Comparison of ENCODE assay signal across 14 cellular contexts in genomic region chr1:67058242-67058641, GRCh38. TPM values are rescaled to one million over a fixed set of nuclear protein-coding genes. Genes with fewer than 3 reads are reported as not detected.
DNase-seq lines count a peak whose midpoint lies in the region; ATAC-seq and TF ChIP-seq lines count a peak whose summit lies in the region.
"Had no signal": no experiment of that assay in that cellular context is flagged by ENCODE, and none has a peak within 500 bp of the region (broad histone marks: within the 10 kb centered on the region; RNA-seq: fewer than 3 reads in every experiment).

No MANE protein-coding gene starts in this region.

- TF ChIP-seq CTCF in neural crest cell (conservative IDR thresholded peaks at IDR 0.05) = no peak

- no peaks in the 10 kb centered on the region for H3K9me3 ChIP-seq in T-helper 17 cell (ENCODE audit: control insufficient read depth, low read length, poor library complexity, severe bottlenecking)
- H3K9me3 ChIP-seq: HAP-1 had no signal

- CTCF ChIA-PET in activated naive CD4-positive, alpha-beta T cell treated with anti-CD3 and anti-CD28 coated beads, Interleukin-2, amount 10 ng/mL, durations not matched to agents 7 days and 5 days (lab: Charles Lee) = interaction anchor here (0.6 kb wide), 1 partner anchor 12 kb away, joined by 3 read pairs; no protein-coding TSS in a partner anchor

- H3K9me3 Mint-ChIP-seq in neural crest cell = no peaks in the 10 kb centered on the region
- no peaks in the 10 kb centered on the region for H3K9me3 Mint-ChIP-seq in activated naive CD4-positive, alpha-beta T cell treated with anti-CD3 and anti-CD28 coated beads, Interleukin-2, amount 10 ng/mL, durations not matched to agents 7 days and 5 days

- no peak for ATAC-seq in T-helper 17 cell
- ATAC-seq: GM12878 had no signal

- H3K27ac Mint-ChIP-seq in neural crest cell (ENCODE audit: unreplicated experiment) (no peak overlapping the region), T-helper 17 cell (no peak overlapping the region)
- H3K27ac Mint-ChIP-seq in activated naive CD4-positive, alpha-beta T cell treated with anti-CD3 and anti-CD28 coated beads, Interleukin-2, amount 10 ng/mL, durations not matched to agents 7 days and 5 days = no peak overlapping the region

- H3K27me3 Mint-ChIP-seq in neural crest cell (ENCODE audit: low read depth) = no peaks in the 10 kb centered on the region
- peaks cover 4% of the 10 kb centered on the region for H3K27me3 Mint-ChIP-seq in activated naive CD4-positive, alpha-beta T cell treated with anti-CD3 and anti-CD28 coated beads, Interleukin-2, amount 10 ng/mL, durations not matched to agents 7 days and 5 days
- H3K27me3 Mint-ChIP-seq in T-helper 17 cell = peaks cover 14% of the 10 kb centered on the region

- H3K4me3 Mint-ChIP-seq in neural crest cell (peak overlapping the region; percentile 4), T-helper 17 cell (no peak overlapping the region)
- no peak overlapping the region for H3K4me3 Mint-ChIP-seq in activated naive CD4-positive, alpha-beta T cell treated with anti-CD3 and anti-CD28 coated beads, Interleukin-2, amount 10 ng/mL, durations not matched to agents 7 days and 5 days

- DNase-seq in DMS53 treated with DMSO at 0.1 percent for 48 hours (lab: John Stamatoyannopoulos, UW; ENCODE audit: unreplicated experiment) (peak; percentile 45), HuH-7.5 (ENCODE audit: low spot score) (peak; percentile 27), NCI-H748 treated with DMSO at 0.1 percent for 48 hours (lab: John Stamatoyannopoulos, UW) (peak; percentile 7), neural crest cell (ENCODE audit: low read depth, low spot score) (no peak), T-helper 17 cell (no peak), epidermal melanocyte (ENCODE audit: insufficient read length, low spot score) (no peak)
- no peak for DNase-seq in activated naive CD4-positive, alpha-beta T cell treated with anti-CD3 and anti-CD28 coated beads, Interleukin-2, amount 10 ng/mL, durations not matched to agents 7 days and 5 days
- DNase-seq: NCI-H1092, NCI-H187 treated with DMSO at 0.1 percent for 48 hours, NCI-H446, SW 1271, T-helper 9 cell had no signal

- peaks cover 33% of the 10 kb centered on the region for H3K4me1 Mint-ChIP-seq in neural crest cell
- peaks cover 7% of the 10 kb centered on the region for H3K4me1 Mint-ChIP-seq in activated naive CD4-positive, alpha-beta T cell treated with anti-CD3 and anti-CD28 coated beads, Interleukin-2, amount 10 ng/mL, durations not matched to agents 7 days and 5 days
- H3K4me1 Mint-ChIP-seq in T-helper 17 cell = peaks cover 7% of the 10 kb centered on the region

- H3K36me3 Mint-ChIP-seq in neural crest cell (ENCODE audit: low read depth) (no peaks in the 10 kb centered on the region), T-helper 17 cell (ENCODE audit: low read depth) (peaks cover 2% of the 10 kb centered on the region)
- no peaks in the 10 kb centered on the region for H3K36me3 Mint-ChIP-seq in activated naive CD4-positive, alpha-beta T cell treated with anti-CD3 and anti-CD28 coated beads, Interleukin-2, amount 10 ng/mL, durations not matched to agents 7 days and 5 days

RNA-seq across cellular contexts. Expression of gene SLC35D1, which starts 4.3 kb away (rescaled TPM):
- total RNA-seq in neural crest cell (11.8 and 12.3 TPM in 2 replicates), T-helper 17 cell (10 to 100 TPM; 10.5 to 14.1 TPM)

Comparison
In these comparisons a context has a peak if more than half of its experiments do, and no peak if none do; other contexts are left out.
1. DNase-seq: peak in DMS53 treated with DMSO at 0.1 percent for 48 hours (single experiment), HuH-7.5 (single experiment) and NCI-H748 treated with DMSO at 0.1 percent for 48 hours (single experiment); none in neural crest cell (single experiment), activated naive CD4-positive, alpha-beta T cell treated with anti-CD3 and anti-CD28 coated beads, Interleukin-2, amount 10 ng/mL, durations not matched to agents 7 days and 5 days (single experiment), T-helper 17 cell (0 of 3) and epidermal melanocyte (single experiment).